Comparison of ENCODE assay signal across 15 cellular contexts in the genomic region with DNA sequence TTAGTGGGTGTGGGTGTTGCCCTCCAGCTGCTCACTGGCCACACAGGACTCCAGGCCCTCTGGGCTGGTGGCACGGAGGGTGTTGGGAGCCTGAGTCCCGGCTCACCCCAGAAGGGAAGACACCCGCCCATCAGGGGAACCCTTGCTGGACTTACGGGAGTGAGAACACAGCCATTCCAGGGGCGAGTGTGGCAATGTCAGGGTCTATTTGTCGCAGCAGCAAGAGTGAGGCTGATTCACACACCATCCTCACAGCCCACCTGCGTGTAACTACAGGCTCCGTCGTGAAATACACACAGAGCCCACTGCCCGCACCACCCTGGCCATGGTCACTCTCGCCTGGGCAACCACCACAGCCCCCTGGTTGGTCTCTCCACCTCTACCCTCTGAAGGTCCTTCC. TPM values are rescaled to one million over a fixed set of nuclear protein-coding genes. Genes with fewer than 3 reads are reported as not detected.
DNase-seq lines count a peak whose midpoint lies in the region; ATAC-seq, FAIRE-seq and TF ChIP-seq lines count a peak whose summit lies in the region.
"Had no signal": no experiment of that assay in that cellular context is flagged by ENCODE, and none has a peak within 500 bp of the region (broad histone marks: within the 10 kb centered on the region; RNA-seq: fewer than 3 reads in every experiment).

No MANE protein-coding gene starts in this region.

- H2BK12ac ChIP-seq in neuronal stem cell (ENCODE audit: low read length) = peak overlapping the region; percentile 58

- no peak overlapping the region for H3K9ac ChIP-seq in DND-41 (ENCODE audit: low read depth, low read length)
- no peak overlapping the region for H3K9ac ChIP-seq in K562 (ENCODE audit: insufficient read depth in 1 of 2, low read depth in 2 of 2, low read length in 2 of 2)
- H3K9ac ChIP-seq in neuronal stem cell (ENCODE audit: low read depth, low read length, poor library complexity) = no peak overlapping the region
- H3K9ac ChIP-seq: BLaER1, GM23248 had no signal

- H3K27ac ChIP-seq in DND-41 (ENCODE audit: low read length) = no peak overlapping the region
- H3K27ac ChIP-seq in K562 (ENCODE audit: extremely low read depth, low read depth, low read length) = no peak overlapping the region
- H3K27ac ChIP-seq in neuronal stem cell (replicated peaks; ENCODE audit: low read length) = no peak overlapping the region
- H3K27ac ChIP-seq: BLaER1, GM23248 had no signal

- H2BK15ac ChIP-seq in neuronal stem cell (ENCODE audit: low read length) = no peak overlapping the region

- H3K9me1 ChIP-seq in K562 (ENCODE audit: control insufficient read depth, insufficient read depth, low read length) = no peaks in the 10 kb centered on the region

- H3K4me1 Mint-ChIP-seq in activated T-cell treated with anti-CD3 and anti-CD28 coated beads, Interleukin-2, amount 50 U/mL, for 24 hours (ENCODE audit: low read depth) = no peaks in the 10 kb centered on the region
- H3K4me1 Mint-ChIP-seq: IgD-negative memory B cell had no signal

- H2AFZ ChIP-seq in DND-41 (ENCODE audit: low read depth, low read length) (no peak overlapping the region), K562 (ENCODE audit: low read depth, low read length) (no peak overlapping the region), neuronal stem cell (ENCODE audit: low read length) (no peak overlapping the region)
- H2AFZ ChIP-seq: GM23248 had no signal

- H3K4me3 ChIP-seq in DND-41 (ENCODE audit: low read depth in 1 of 2, low read length in 2 of 2) = no peak overlapping the region
- H3K4me3 ChIP-seq in K562 = no peak overlapping the region
- no peak overlapping the region for H3K4me3 ChIP-seq in neuronal stem cell (ENCODE audit: low read length in 2 of 2)
- H3K4me3 ChIP-seq: BLaER1, GM12878, GM23248 had no signal

- H3K4me3 Mint-ChIP-seq in activated T-cell treated with anti-CD3 and anti-CD28 coated beads, Interleukin-2, amount 50 U/mL, for 24 hours = no peak overlapping the region
- H3K4me3 Mint-ChIP-seq: H9, IgD-negative memory B cell had no signal

- H4K20me1 ChIP-seq in DND-41 (ENCODE audit: insufficient read depth, low read length) (no peaks in the 10 kb centered on the region; the same call in 1 of the 2 replicates), K562 (replicated peaks; ENCODE audit: control insufficient read depth, insufficient read depth, low read length) (no peaks in the 10 kb centered on the region; the same call in 1 of the 2 replicates)

- no peak for TF ChIP-seq EP300 in K562 (IDR thresholded peaks at IDR 0.05; ENCODE audit: low read length)

- peak overlapping the region; percentile 99 for H4K8ac ChIP-seq in neuronal stem cell (ENCODE audit: low read depth, low read length)

- no peak for FAIRE-seq in K562 (lab: Jason Lieb, UNC)
- FAIRE-seq: GM12878, GM18507 had no signal

- H3K4me1 ChIP-seq in DND-41 (ENCODE audit: insufficient read depth, low read length) (no peaks in the 10 kb centered on the region), K562 (replicated peaks in 1 of 2; ENCODE audit: control insufficient read depth in 2 of 2, insufficient read depth in 2 of 2, low read length in 2 of 2) (peaks cover 0 to 64% of the 10 kb centered on the region in 2 experiments; a peak in 2 of 5 replicates), neuronal stem cell (ENCODE audit: control insufficient read depth in 2 of 2, insufficient read depth in 1 of 2, low read depth in 1 of 2, low read length in 2 of 2) (peaks cover 0 to 3% of the 10 kb centered on the region in 2 donors)

- H3K27me3 Mint-ChIP-seq in activated T-cell treated with anti-CD3 and anti-CD28 coated beads, Interleukin-2, amount 50 U/mL, for 24 hours = peaks cover 4% of the 10 kb centered on the region
- H3K27me3 Mint-ChIP-seq: IgD-negative memory B cell had no signal

- BruUV-seq in K562 (replicated peaks; lab: Mats Ljungman, UMichigan) = no TSS peak

- no peak overlapping the region for H3K4me2 ChIP-seq in DND-41 (ENCODE audit: insufficient read depth, low read length)
- no peak overlapping the region for H3K4me2 ChIP-seq in K562 (ENCODE audit: insufficient read depth, low read length)
- peak overlapping the region; percentile 2 for H3K4me2 ChIP-seq in neuronal stem cell (ENCODE audit: insufficient read depth, low read length, poor library complexity, severe bottlenecking)
- H3K4me2 ChIP-seq: BLaER1 had no signal

- CTCF ChIA-PET in K562 (lab: Yijun Ruan, JAX; ENCODE audit: low intra/inter-chr PET ratio) = no interaction called here

- ATAC-seq in DND-41 (ENCODE audit: insufficient read depth, low read depth) (0 out of 3 replicates have a peak, but pooled peaks have one; percentile 18), K562 (no peak), GM19467 (IDR thresholded peaks at IDR 0.05; ENCODE audit: unreplicated experiment) (no peak)
- ATAC-seq: GM12878 had no signal

- peak overlapping the region; percentile 99 for H3K23ac ChIP-seq in neuronal stem cell (ENCODE audit: low read depth, low read length, poor library complexity)

- intact Hi-C loops in K562 (cut with micrococcal nuclease) = no loop called here

- H4K91ac ChIP-seq in neuronal stem cell (ENCODE audit: low read depth, low read length, poor library complexity) = no peak overlapping the region

- no peak for DNase-seq in DND-41
- DNase-seq in K562 (ENCODE audit: extremely low read depth in 1 of 4, low spot score in 3 of 4) = no peak
- DNase-seq in neuronal stem cell (ENCODE audit: low spot score) = no peak
- no peak for DNase-seq in activated T-cell treated with anti-CD3 and anti-CD28 coated beads, Interleukin-2, amount 50 U/mL, for 24 hours
- DNase-seq: 8988T, AML-193, DMS53, GM23248 had no signal

- no peaks in the 10 kb centered on the region for H3K27me3 ChIP-seq in DND-41 (ENCODE audit: insufficient read depth, low read length, poor library complexity)
- peaks cover 16 to 46% of the 10 kb centered on the region in 2 experiments; a peak in 4 of 5 replicates for H3K27me3 ChIP-seq in K562 (ENCODE audit: control insufficient read depth in 2 of 2, insufficient read depth in 2 of 2, low read length in 2 of 2)
- H3K27me3 ChIP-seq in neuronal stem cell (ENCODE audit: control insufficient read depth in 3 of 3, insufficient read depth in 3 of 3, low read depth in 1 of 3, low read length in 3 of 3) = no peaks in the 10 kb centered on the region

- peak overlapping the region; percentile 71 for H3K18ac ChIP-seq in neuronal stem cell (ENCODE audit: low read length)

- WGBS in K562 (ENCODE audit: insufficient coverage, low coverage, missing lambda C conversion rate) = 12% methylated on average over 11 of the region's 11 CpGs
- no CpG with 5 or more reads among the region's 11 CpGs for WGBS in neuronal stem cell (ENCODE audit: extremely low coverage in 2 of 2, insufficient read length in 2 of 2, insufficient replicate concordance in 1 of 2), 2 donors

- H2BK120ac ChIP-seq in neuronal stem cell (ENCODE audit: low read depth, low read length) = peak overlapping the region; percentile 61

- in situ Hi-C loops in K562 (cut with MboI) = no loop called here

- H2AK5ac ChIP-seq in neuronal stem cell (ENCODE audit: low read depth, low read length) = no peak overlapping the region

- no peaks in the 10 kb centered on the region for H3K9me3 ChIP-seq in DND-41 (ENCODE audit: insufficient read depth, low read length, severe bottlenecking)
- no peaks in the 10 kb centered on the region for H3K9me3 ChIP-seq in K562 (replicated peaks; ENCODE audit: control insufficient read depth, insufficient read depth, low read depth, low read length)
- peaks cover 0 to 4% of the 10 kb centered on the region in 2 donors for H3K9me3 ChIP-seq in neuronal stem cell (replicated peaks in 1 of 2; ENCODE audit: control insufficient read depth in 2 of 2, insufficient read depth in 1 of 2, low read depth in 1 of 2, low read length in 2 of 2)
- H3K9me3 ChIP-seq: BLaER1 had no signal

- no peak overlapping the region for H3K4ac ChIP-seq in neuronal stem cell (ENCODE audit: low read length)

- TF ChIP-seq POLR2A in K562 (conservative IDR thresholded peaks at IDR 0.05) = no peak

- no peak for TF ChIP-seq CTCF in DND-41 (IDR thresholded peaks at IDR 0.05; ENCODE audit: borderline replicate concordance, extremely low read depth, low read length, poor library complexity, severe bottlenecking)
- TF ChIP-seq CTCF in K562 (IDR thresholded peaks at IDR 0.05 in 2 of 3, conservative IDR thresholded peaks at IDR 0.05 in 1 of 3; ENCODE audit: insufficient read depth in 2 of 3, low read depth in 1 of 3, low read length in 3 of 3) = no peak

- no peaks in the 10 kb centered on the region for H3K36me3 Mint-ChIP-seq in activated T-cell treated with anti-CD3 and anti-CD28 coated beads, Interleukin-2, amount 50 U/mL, for 24 hours (ENCODE audit: low read depth)
- H3K36me3 Mint-ChIP-seq: IgD-negative memory B cell had no signal

- H3K14ac ChIP-seq in neuronal stem cell (ENCODE audit: low read length) = peak overlapping the region; percentile 21

- H3K27ac Mint-ChIP-seq in activated T-cell treated with anti-CD3 and anti-CD28 coated beads, Interleukin-2, amount 50 U/mL, for 24 hours = no peak overlapping the region

- H3K79me2 ChIP-seq in DND-41 (ENCODE audit: insufficient read depth, low read length) = no peaks in the 10 kb centered on the region
- H3K79me2 ChIP-seq in K562 (ENCODE audit: control insufficient read depth, insufficient read depth, low read length) = no peaks in the 10 kb centered on the region

- H3K9me3 Mint-ChIP-seq in activated T-cell treated with anti-CD3 and anti-CD28 coated beads, Interleukin-2, amount 50 U/mL, for 24 hours = no peaks in the 10 kb centered on the region
- H3K9me3 Mint-ChIP-seq: H9, IgD-negative memory B cell had no signal

- no peak overlapping the region for H2BK5ac ChIP-seq in neuronal stem cell (ENCODE audit: low read length)

- H3K36me3 ChIP-seq in DND-41 (ENCODE audit: insufficient read depth, low read length) (no peaks in the 10 kb centered on the region), K562 (ENCODE audit: control insufficient read depth, insufficient read depth, low read length) (no peaks in the 10 kb centered on the region), neuronal stem cell (replicated peaks in 1 of 2; ENCODE audit: control insufficient read depth in 2 of 2, insufficient read depth in 2 of 2, low read length in 2 of 2) (peaks cover 8 to 9% of the 10 kb centered on the region in 2 donors)

- POLR2A ChIA-PET in K562 (lab: Yijun Ruan, JAX) = no interaction called here

- TF ChIP-seq RAD21 in K562 (CRISPR knock-in tag; conservative IDR thresholded peaks at IDR 0.05 in 1 of 2, IDR thresholded peaks at IDR 0.05 in 1 of 2) = no peak

- H3K79me1 ChIP-seq in neuronal stem cell (ENCODE audit: low read depth, low read length) = peaks cover 4% of the 10 kb centered on the region

RNA-seq across cellular contexts. Expression of gene AATK, which starts 17.8 kb away (rescaled TPM):
- 0.63 and 1.3 TPM in 2 replicates for total RNA-seq in K562 (2011; cell fraction: chromatin; rRNA removed; ENCODE audit: low replicate concordance)
- total RNA-seq in K562 (2011; cell fraction: nucleolus; rRNA removed) = 1.3 TPM in 2 replicates
- 0.84 and 1.1 TPM in 2 replicates for total RNA-seq in K562 (2011; cell fraction: nucleoplasm; rRNA removed)
- total RNA-seq in K562 (2014; rRNA removed) (0.24 TPM in 1 of 2 replicates, not detected in the other), K562 (2014; rRNA removed; fragmentation: Illumina TruSeq; extraction: Trizol) (0.10 TPM in 1 of 2 replicates, not detected in the other), K562 (2015; rRNA removed; fragmentation: Illumina TruSeq; extraction: Trizol) (0.11 TPM in 1 of 2 replicates, not detected in the other), K562 (2021) (0.51 and 0.55 TPM in 2 replicates)
- polyA plus RNA-seq in K562 (2011; rRNA removed) (0.43 and 0.50 TPM in 2 replicates), K562 (2014; fragmentation: Illumina TruSeq; extraction: Trizol) (0.29 TPM in 1 of 2 replicates, not detected in the other), K562 (2014; fragmentation: Nextera tagmentation; extraction: Ambion mirVana) (not detected), K562 (2014; rRNA removed) (0.25 and 0.26 TPM in 2 replicates)
- 0.46 and 1.1 TPM in 2 replicates for polyA plus RNA-seq in K562 (2011; cell fraction: cytosol; rRNA removed)
- 1.6 and 3.2 TPM in 2 replicates for polyA plus RNA-seq in K562 (2011; cell fraction: nucleus; rRNA removed)
- polyA plus RNA-seq in K562 (2012) = 0.18 and 0.32 TPM in 2 replicates
- not detected in 2 replicates for polyA minus RNA-seq in K562 (2011; rRNA and poly(A)+ RNA removed)
- 1.0 and 1.1 TPM in 2 replicates for polyA minus RNA-seq in K562 (2011; cell fraction: cytosol; rRNA and poly(A)+ RNA removed)
- 0.78 and 1.5 TPM in 2 replicates for polyA minus RNA-seq in K562 (2011; cell fraction: nucleus; rRNA and poly(A)+ RNA removed)
- 5.6 TPM for polyA plus RNA-seq in neuronal stem cell (2013, experiment 1 of 2)
- 5.4 TPM for polyA plus RNA-seq in neuronal stem cell (2013, experiment 2 of 2)
- total RNA-seq: GM12878 had no signal

RNA-seq across cellular contexts. Expression of gene PVALEF, which starts 18.5 kb away (rescaled TPM):
- total RNA-seq in K562 (2011; cell fraction: chromatin; rRNA removed; ENCODE audit: low replicate concordance) = not detected in 2 replicates
- not detected in 2 replicates for total RNA-seq in K562 (2011; cell fraction: nucleolus; rRNA removed)
- not detected in 2 replicates for total RNA-seq in K562 (2011; cell fraction: nucleoplasm; rRNA removed)
- not detected in 2 replicates for total RNA-seq in K562 (2014; rRNA removed)
- not detected in 2 replicates for total RNA-seq in K562 (2014; rRNA removed; fragmentation: Illumina TruSeq; extraction: Trizol)
- total RNA-seq in K562 (2015; rRNA removed; fragmentation: Illumina TruSeq; extraction: Trizol) = not detected in 2 replicates
- total RNA-seq in K562 (2021) = not detected in 2 replicates
- not detected in 2 replicates for polyA plus RNA-seq in K562 (2011; rRNA removed)
- not detected in 2 replicates for polyA plus RNA-seq in K562 (2011; cell fraction: cytosol; rRNA removed)
- polyA plus RNA-seq in K562 (2011; cell fraction: nucleus; rRNA removed) = not detected in 2 replicates
- not detected in 2 replicates for polyA plus RNA-seq in K562 (2012)
- not detected in 2 replicates for polyA plus RNA-seq in K562 (2014; fragmentation: Illumina TruSeq; extraction: Trizol)
- not detected for polyA plus RNA-seq in K562 (2014; fragmentation: Nextera tagmentation; extraction: Ambion mirVana)
- not detected in 2 replicates for polyA plus RNA-seq in K562 (2014; rRNA removed)
- polyA minus RNA-seq in K562 (2011; rRNA and poly(A)+ RNA removed) = not detected in 2 replicates
- not detected in 2 replicates for polyA minus RNA-seq in K562 (2011; cell fraction: cytosol; rRNA and poly(A)+ RNA removed)
- not detected in 2 replicates for polyA minus RNA-seq in K562 (2011; cell fraction: nucleus; rRNA and poly(A)+ RNA removed)
- 0.06 TPM for polyA plus RNA-seq in neuronal stem cell (2013, experiment 1 of 2)
- polyA plus RNA-seq in neuronal stem cell (2013, experiment 2 of 2) = 0.04 TPM
- total RNA-seq: Daoy, GM12878, GM23248, H9 had no signal
- polyA plus RNA-seq: GM12878, GM23248, IgD-negative memory B cell had no signal

RNA-seq across cellular contexts. Expression of gene CEP131, which starts 39.0 kb away (rescaled TPM):
- total RNA-seq in K562 (2011; cell fraction: chromatin; rRNA removed; ENCODE audit: low replicate concordance) = 15.6 and 46.2 TPM in 2 replicates
- 30.3 and 31.2 TPM in 2 replicates for total RNA-seq in K562 (2011; cell fraction: nucleolus; rRNA removed)
- total RNA-seq in K562 (2011; cell fraction: nucleoplasm; rRNA removed) = 11.7 and 22.0 TPM in 2 replicates
- 18.3 and 21.2 TPM in 2 replicates for total RNA-seq in K562 (2014; rRNA removed)
- total RNA-seq in K562 (2014; rRNA removed; fragmentation: Illumina TruSeq; extraction: Trizol) = 0.99 and 1.2 TPM in 2 replicates
- 6.3 and 8.8 TPM in 2 replicates for total RNA-seq in K562 (2015; rRNA removed; fragmentation: Illumina TruSeq; extraction: Trizol)
- total RNA-seq in K562 (2021) = 14.9 and 16.7 TPM in 2 replicates
- polyA plus RNA-seq in K562 (2011; rRNA removed) = 2.3 and 4.7 TPM in 2 replicates
- 3.2 and 5.1 TPM in 2 replicates for polyA plus RNA-seq in K562 (2011; cell fraction: cytosol; rRNA removed)
- 21.2 and 39.0 TPM in 2 replicates for polyA plus RNA-seq in K562 (2011; cell fraction: nucleus; rRNA removed)
- 16.5 and 26.3 TPM in 2 replicates for polyA plus RNA-seq in K562 (2012)
- 1.7 and 5.3 TPM in 2 replicates for polyA plus RNA-seq in K562 (2014; fragmentation: Illumina TruSeq; extraction: Trizol)
- polyA plus RNA-seq in K562 (2014; fragmentation: Nextera tagmentation; extraction: Ambion mirVana) = under 1 TPM; 0.24 to 0.34 TPM
- 12.4 and 17.1 TPM in 2 replicates for polyA plus RNA-seq in K562 (2014; rRNA removed)
- polyA minus RNA-seq in K562 (2011; rRNA and poly(A)+ RNA removed) = 1.1 and 1.4 TPM in 2 replicates
- 4.2 and 7.9 TPM in 2 replicates for polyA minus RNA-seq in K562 (2011; cell fraction: cytosol; rRNA and poly(A)+ RNA removed)
- polyA minus RNA-seq in K562 (2011; cell fraction: nucleus; rRNA and poly(A)+ RNA removed) = 7.3 and 8.8 TPM in 2 replicates
- 14.7 TPM for polyA plus RNA-seq in neuronal stem cell (2013, experiment 1 of 2)
- 14.1 TPM for polyA plus RNA-seq in neuronal stem cell (2013, experiment 2 of 2)

RNA-seq across cellular contexts. Expression of gene TEPSIN, which starts 55.0 kb away (rescaled TPM):
- total RNA-seq in K562 (2011; cell fraction: chromatin; rRNA removed; ENCODE audit: low replicate concordance) = 40.8 and 141 TPM in 2 replicates
- total RNA-seq in K562 (2011; cell fraction: nucleolus; rRNA removed) = 87.2 and 95.9 TPM in 2 replicates
- total RNA-seq in K562 (2011; cell fraction: nucleoplasm; rRNA removed) = 46.2 and 50.4 TPM in 2 replicates
- 10.0 and 18.0 TPM in 2 replicates for total RNA-seq in K562 (2014; rRNA removed)
- 1.8 and 2.1 TPM in 2 replicates for total RNA-seq in K562 (2014; rRNA removed; fragmentation: Illumina TruSeq; extraction: Trizol)
- total RNA-seq in K562 (2015; rRNA removed; fragmentation: Illumina TruSeq; extraction: Trizol) = 5.1 and 5.7 TPM in 2 replicates
- 24.8 and 29.8 TPM in 2 replicates for total RNA-seq in K562 (2021)
- 6.6 and 9.8 TPM in 2 replicates for polyA plus RNA-seq in K562 (2011; rRNA removed)
- polyA plus RNA-seq in K562 (2011; cell fraction: cytosol; rRNA removed) = 8.0 and 15.3 TPM in 2 replicates
- polyA plus RNA-seq in K562 (2011; cell fraction: nucleus; rRNA removed) = 105 and 184 TPM in 2 replicates
- 12.5 and 21.3 TPM in 2 replicates for polyA plus RNA-seq in K562 (2012)
- polyA plus RNA-seq in K562 (2014; fragmentation: Illumina TruSeq; extraction: Trizol) = 5.3 and 7.2 TPM in 2 replicates
- under 1 TPM; 0.80 to 0.81 TPM for polyA plus RNA-seq in K562 (2014; fragmentation: Nextera tagmentation; extraction: Ambion mirVana)
- polyA plus RNA-seq in K562 (2014; rRNA removed) = 15.2 and 22.7 TPM in 2 replicates
- polyA minus RNA-seq in K562 (2011; rRNA and poly(A)+ RNA removed) = 3.7 and 4.7 TPM in 2 replicates
- 4.6 and 6.4 TPM in 2 replicates for polyA minus RNA-seq in K562 (2011; cell fraction: cytosol; rRNA and poly(A)+ RNA removed)
- polyA minus RNA-seq in K562 (2011; cell fraction: nucleus; rRNA and poly(A)+ RNA removed) = 37.2 and 42.8 TPM in 2 replicates
- 14.7 TPM for polyA plus RNA-seq in neuronal stem cell (2013, experiment 1 of 2)
- polyA plus RNA-seq in neuronal stem cell (2013, experiment 2 of 2) = 14.2 TPM

RNA-seq across cellular contexts. Expression of gene NDUFAF8, which starts 55.3 kb away (rescaled TPM):
- total RNA-seq in K562 (2011; cell fraction: chromatin; rRNA removed; ENCODE audit: low replicate concordance) = 68.1 and 75.3 TPM in 2 replicates
- total RNA-seq in K562 (2011; cell fraction: nucleolus; rRNA removed) = 29.2 and 40.8 TPM in 2 replicates
- total RNA-seq in K562 (2011; cell fraction: nucleoplasm; rRNA removed) = 60.6 and 70.4 TPM in 2 replicates
- 107 and 136 TPM in 2 replicates for total RNA-seq in K562 (2014; rRNA removed)
- 102 and 107 TPM in 2 replicates for total RNA-seq in K562 (2014; rRNA removed; fragmentation: Illumina TruSeq; extraction: Trizol)
- total RNA-seq in K562 (2015; rRNA removed; fragmentation: Illumina TruSeq; extraction: Trizol) = 84.5 and 90.0 TPM in 2 replicates
- 83.7 and 87.1 TPM in 2 replicates for total RNA-seq in K562 (2021)
- 88.8 and 116 TPM in 2 replicates for polyA plus RNA-seq in K562 (2011; rRNA removed)
- 77.7 and 122 TPM in 2 replicates for polyA plus RNA-seq in K562 (2011; cell fraction: cytosol; rRNA removed)
- polyA plus RNA-seq in K562 (2011; cell fraction: nucleus; rRNA removed) = 40.8 and 50.9 TPM in 2 replicates
- 37.9 and 163 TPM in 2 replicates for polyA plus RNA-seq in K562 (2012)
- polyA plus RNA-seq in K562 (2014; fragmentation: Illumina TruSeq; extraction: Trizol) = 33.5 and 44.1 TPM in 2 replicates
- polyA plus RNA-seq in K562 (2014; fragmentation: Nextera tagmentation; extraction: Ambion mirVana) = 10 to 100 TPM; 13.5 to 17.4 TPM
- polyA plus RNA-seq in K562 (2014; rRNA removed) = 138 and 144 TPM in 2 replicates
- 36.1 and 37.7 TPM in 2 replicates for polyA minus RNA-seq in K562 (2011; rRNA and poly(A)+ RNA removed)
- polyA minus RNA-seq in K562 (2011; cell fraction: cytosol; rRNA and poly(A)+ RNA removed) = 4.4 and 14.6 TPM in 2 replicates
- polyA minus RNA-seq in K562 (2011; cell fraction: nucleus; rRNA and poly(A)+ RNA removed) = 11.4 and 14.2 TPM in 2 replicates
- polyA plus RNA-seq in neuronal stem cell (2013, experiment 1 of 2) = 79.2 TPM
- 73.1 TPM for polyA plus RNA-seq in neuronal stem cell (2013, experiment 2 of 2)
